In the genomic region with DNA sequence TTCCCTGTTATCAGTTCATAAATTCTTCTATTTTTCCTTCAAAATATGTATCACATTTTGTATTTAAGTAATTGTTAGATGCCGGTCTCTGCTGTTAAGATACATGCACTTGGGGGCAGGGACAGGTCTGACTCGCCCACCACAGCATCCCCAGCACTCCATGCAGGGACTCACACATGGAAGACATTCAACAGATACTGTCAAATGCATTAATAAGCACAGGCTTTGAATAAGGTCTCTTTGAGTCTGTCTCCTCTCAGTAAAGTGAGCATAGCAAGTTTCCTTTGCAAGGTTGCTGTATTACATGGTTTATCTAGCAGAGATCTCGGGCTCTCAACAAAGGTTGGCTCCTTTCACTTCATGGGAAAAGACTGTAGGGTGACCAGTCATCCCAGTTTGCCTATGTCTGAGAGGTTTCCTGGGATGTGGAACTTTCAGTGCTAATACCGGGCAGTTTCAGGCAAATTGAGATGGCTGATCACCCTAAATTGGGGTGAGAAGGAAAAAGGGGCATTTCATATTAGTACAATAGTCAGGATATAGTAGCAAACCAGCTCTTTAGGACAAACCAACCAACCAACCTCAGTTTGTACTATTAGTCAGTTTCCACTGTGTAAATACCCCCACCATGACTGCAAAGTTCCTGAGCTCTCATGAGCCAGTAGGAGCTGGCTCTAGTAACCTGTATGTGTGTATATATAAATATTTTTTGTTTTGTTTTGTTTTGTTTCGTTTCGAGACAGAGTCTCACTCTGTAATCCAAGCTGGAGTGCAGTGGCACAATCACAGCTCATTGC, we compare ENCODE assay signal across 1 cellular context.
A peak's percentile ranks its signal among the peaks of the same experiment; 100 is the strongest.
TF ChIP-seq lines count a peak whose summit lies in the region.

No MANE protein-coding gene starts in this region.

TF ChIP-seq in SK-N-SH, 30 proteins besides CTCF, POLR2A, EP300 and RAD21:
- TF ChIP-seq, protein P1, sequence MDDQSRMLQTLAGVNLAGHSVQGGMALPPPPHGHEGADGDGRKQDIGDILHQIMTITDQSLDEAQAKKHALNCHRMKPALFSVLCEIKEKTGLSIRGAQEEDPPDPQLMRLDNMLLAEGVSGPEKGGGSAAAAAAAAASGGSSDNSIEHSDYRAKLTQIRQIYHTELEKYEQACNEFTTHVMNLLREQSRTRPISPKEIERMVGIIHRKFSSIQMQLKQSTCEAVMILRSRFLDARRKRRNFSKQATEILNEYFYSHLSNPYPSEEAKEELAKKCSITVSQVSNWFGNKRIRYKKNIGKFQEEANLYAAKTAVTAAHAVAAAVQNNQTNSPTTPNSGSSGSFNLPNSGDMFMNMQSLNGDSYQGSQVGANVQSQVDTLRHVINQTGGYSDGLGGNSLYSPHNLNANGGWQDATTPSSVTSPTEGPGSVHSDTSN (IDR thresholded peaks at IDR 0.05): peak; percentile 59
- TF ChIP-seq FOSL2 (IDR thresholded peaks at IDR 0.05; ENCODE audit: borderline replicate concordance, low read depth) (0 out of 2 replicates have a peak, but pooled peaks have one; percentile 8), ELF1 (IDR thresholded peaks at IDR 0.05) (no peak), GATA2 (CRISPR knock-in tag; IDR thresholded peaks at IDR 0.05) (no peak), POLR2AphosphoS5 (IDR thresholded peaks at IDR 0.05; ENCODE audit: low read depth, low read length) (0 out of 2 replicates have a peak, but pooled peaks have one; percentile 14), JUND (IDR thresholded peaks at IDR 0.05) (peak; percentile 34), TCF12 (IDR thresholded peaks at IDR 0.05) (peak; percentile 81), SIN3A (IDR thresholded peaks at IDR 0.05; ENCODE audit: borderline replicate concordance, low read depth, low read length) (no peak)
- TF ChIP-seq, protein P2, sequence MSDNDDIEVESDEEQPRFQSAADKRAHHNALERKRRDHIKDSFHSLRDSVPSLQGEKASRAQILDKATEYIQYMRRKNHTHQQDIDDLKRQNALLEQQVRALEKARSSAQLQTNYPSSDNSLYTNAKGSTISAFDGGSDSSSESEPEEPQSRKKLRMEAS (IDR thresholded peaks at IDR 0.05; ENCODE audit: low read depth): no peak
